28 cellular contexts compared by ENCODE assay signal in the genomic region with DNA sequence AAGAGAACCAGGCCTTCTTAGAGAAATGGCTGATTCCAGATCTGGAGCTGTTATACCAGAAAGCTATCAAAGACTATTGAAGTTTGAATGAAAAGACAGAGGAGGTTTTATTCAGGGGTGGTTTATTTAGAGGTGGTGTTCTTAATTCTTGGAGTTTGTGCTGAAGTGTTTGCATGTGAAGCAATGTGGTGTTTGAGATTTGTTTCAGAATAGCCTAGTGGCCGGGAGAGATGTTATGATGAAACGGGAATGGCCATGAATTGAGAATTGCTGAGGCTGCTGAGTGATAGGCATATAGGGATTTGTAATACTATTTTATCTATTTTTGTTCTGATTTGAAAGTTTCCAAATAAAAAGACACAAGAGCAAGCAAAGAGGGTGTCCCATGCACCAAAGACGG. TPM values are rescaled to one million over a fixed set of nuclear protein-coding genes. Genes with fewer than 3 reads are reported as not detected.
"Had no signal": no experiment of that assay in that cellular context is flagged by ENCODE, and none has a peak within 500 bp of the region (broad histone marks: within the 10 kb centered on the region; RNA-seq: fewer than 3 reads in every experiment).

No MANE protein-coding gene starts in this region.

- H3K36me3 Mint-ChIP-seq: stimulated activated effector memory CD8-positive, alpha-beta T cell treated with anti-CD3 and anti-CD28 coated beads, Interleukin-12 subunit alpha, Interleukin-12 subunit beta, amount 100 ng/mL, for 72 hours; stimulated activated memory B cell treated with anti-CD40 and anti-IgM and Interleukin-4, amounts not matched to agents 10 μg/mL and 1 μg/mL and 100 μg/mL, for 72 hours; stimulated activated naive B cell treated with anti-CD40 and anti-IgM and Interleukin-4, amounts not matched to agents 10 μg/mL and 1 μg/mL and 100 μg/mL, for 72 hours; type B pancreatic cell had no signal

- DNase-seq: stimulated activated CD4-positive, alpha-beta T cell treated with anti-CD3 and anti-CD28 coated beads, Interleukin-2, amount 100 ng/mL, for 48 hours; stimulated activated CD4-positive, alpha-beta T cell treated with anti-CD3 and anti-CD28 coated beads, Interleukin-4, amount 100 ng/mL, for 1 hour; stimulated activated CD4-positive, alpha-beta T cell treated with anti-CD3 and anti-CD28 coated beads, Interleukin-4, amount 100 ng/mL, for 24 hours; stimulated activated CD4-positive, alpha-beta T cell treated with anti-CD3 and anti-CD28 coated beads, Interleukin-4, amount 100 ng/mL, for 4 hours; stimulated activated CD8-positive, alpha-beta memory T cell treated with anti-CD3 and anti-CD28 coated beads, Interleukin-4, amount 100 ng/mL, for 48 hours; stimulated activated naive B cell treated with anti-CD40 and anti-IgM and Interleukin-4, amounts not matched to agents 10 μg/mL and 1 μg/mL and 100 μg/mL, for 72 hours; stimulated activated naive CD4-positive, alpha-beta T cell; stimulated activated naive CD4-positive, alpha-beta T cell treated with Interleukin-2 at 50 U/mL for 16 hours; stimulated activated naive CD8-positive, alpha-beta T cell treated with anti-CD3 and anti-CD28 coated beads, Interleukin-15, amount 100 ng/mL, for 72 hours; stimulated activated naive CD8-positive, alpha-beta T cell treated with anti-CD3 and anti-CD28 coated beads, Interleukin-15, Interleukin-2, amounts not matched to agents 100 U/mL and 50 U/mL, for 24 hours; stomach; substantia nigra; testis; thyroid gland; tibial artery; transverse colon; trophoblast cell; upper lobe of left lung; uterus had no signal

- H3K36me3 ChIP-seq: stomach, suprapubic skin, thoracic aorta, thyroid gland, tibial artery, tibial nerve, transverse colon, upper lobe of left lung, uterus, vagina had no signal

- H3K27me3 ChIP-seq: suprapubic skin, testis, thyroid gland, upper lobe of left lung, uterus had no signal

- H3K27ac Mint-ChIP-seq: stimulated activated effector memory CD8-positive, alpha-beta T cell treated with anti-CD3 and anti-CD28 coated beads, Interleukin-12 subunit alpha, Interleukin-12 subunit beta, amount 100 ng/mL, for 72 hours; stimulated activated memory B cell treated with anti-CD40 and anti-IgM and Interleukin-4, amounts not matched to agents 10 μg/mL and 1 μg/mL and 100 μg/mL, for 72 hours; stimulated activated naive B cell treated with anti-CD40 and anti-IgM and Interleukin-4, amounts not matched to agents 10 μg/mL and 1 μg/mL and 100 μg/mL, for 72 hours; stimulated activated naive CD8-positive, alpha-beta T cell treated with anti-CD3 and anti-CD28 coated beads, Interleukin-15, amount 100 ng/mL, for 72 hours; stimulated activated naive CD8-positive, alpha-beta T cell treated with anti-CD3 and anti-CD28 coated beads, Interleukin-15, Interleukin-2, amounts not matched to agents 100 ng/mL and 50 ng/mL, for 24 hours; type B pancreatic cell had no signal

- H3K9me3 Mint-ChIP-seq: stimulated activated effector memory CD8-positive, alpha-beta T cell treated with anti-CD3 and anti-CD28 coated beads, Interleukin-12 subunit alpha, Interleukin-12 subunit beta, amount 100 ng/mL, for 72 hours; stimulated activated memory B cell treated with anti-CD40 and anti-IgM and Interleukin-4, amounts not matched to agents 10 μg/mL and 1 μg/mL and 100 μg/mL, for 72 hours; stimulated activated naive B cell treated with anti-CD40 and anti-IgM and Interleukin-4, amounts not matched to agents 10 μg/mL and 1 μg/mL and 100 μg/mL, for 72 hours; stimulated activated naive CD8-positive, alpha-beta T cell treated with anti-CD3 and anti-CD28 coated beads, Interleukin-15, amount 100 ng/mL, for 72 hours; stimulated activated naive CD8-positive, alpha-beta T cell treated with anti-CD3 and anti-CD28 coated beads, Interleukin-15, Interleukin-2, amounts not matched to agents 100 ng/mL and 50 ng/mL, for 24 hours; type B pancreatic cell had no signal

- H3K4me1 Mint-ChIP-seq: stimulated activated effector memory CD8-positive, alpha-beta T cell treated with anti-CD3 and anti-CD28 coated beads, Interleukin-12 subunit alpha, Interleukin-12 subunit beta, amount 100 ng/mL, for 72 hours; stimulated activated memory B cell treated with anti-CD40 and anti-IgM and Interleukin-4, amounts not matched to agents 10 μg/mL and 1 μg/mL and 100 μg/mL, for 72 hours; stimulated activated naive B cell treated with anti-CD40 and anti-IgM and Interleukin-4, amounts not matched to agents 10 μg/mL and 1 μg/mL and 100 μg/mL, for 72 hours; stimulated activated naive CD8-positive, alpha-beta T cell treated with anti-CD3 and anti-CD28 coated beads, Interleukin-15, amount 100 ng/mL, for 72 hours had no signal

- H3K4me3 Mint-ChIP-seq: stimulated activated effector memory CD8-positive, alpha-beta T cell treated with anti-CD3 and anti-CD28 coated beads, Interleukin-12 subunit alpha, Interleukin-12 subunit beta, amount 100 ng/mL, for 72 hours; stimulated activated memory B cell treated with anti-CD40 and anti-IgM and Interleukin-4, amounts not matched to agents 10 μg/mL and 1 μg/mL and 100 μg/mL, for 72 hours; stimulated activated naive B cell treated with anti-CD40 and anti-IgM and Interleukin-4, amounts not matched to agents 10 μg/mL and 1 μg/mL and 100 μg/mL, for 72 hours; stimulated activated naive CD8-positive, alpha-beta T cell treated with anti-CD3 and anti-CD28 coated beads, Interleukin-15, amount 100 ng/mL, for 72 hours; stimulated activated naive CD8-positive, alpha-beta T cell treated with anti-CD3 and anti-CD28 coated beads, Interleukin-15, Interleukin-2, amounts not matched to agents 100 ng/mL and 50 ng/mL, for 24 hours; type B pancreatic cell had no signal

- H3K4me1 ChIP-seq: stomach, suprapubic skin, testis, thyroid gland, tibial artery, tibial nerve, transverse colon, upper lobe of left lung, uterus, vagina had no signal

- ATAC-seq: stimulated activated effector memory CD8-positive, alpha-beta T cell treated with anti-CD3 and anti-CD28 coated beads, Interleukin-12 subunit alpha, Interleukin-12 subunit beta, amount 100 ng/mL, for 72 hours; stimulated activated memory B cell treated with anti-CD40 and anti-IgM and Interleukin-4, amounts not matched to agents 10 μg/mL and 1 μg/mL and 100 μg/mL, for 72 hours; stimulated activated naive B cell treated with anti-CD40 and anti-IgM and Interleukin-4, amounts not matched to agents 10 μg/mL and 1 μg/mL and 100 μg/mL, for 72 hours; stimulated activated naive CD8-positive, alpha-beta T cell treated with anti-CD3 and anti-CD28 coated beads, Interleukin-15, amount 100 ng/mL, for 72 hours; stimulated activated naive CD8-positive, alpha-beta T cell treated with anti-CD3 and anti-CD28 coated beads, Interleukin-15, Interleukin-2, amounts not matched to agents 100 U/mL and 50 U/mL, for 24 hours had no signal

- H3K27ac ChIP-seq: stomach, suprapubic skin, thoracic aorta, thyroid gland, tibial artery, tibial nerve, transverse colon, upper lobe of left lung, uterus, vagina had no signal

- H3K4me3 ChIP-seq: stomach, suprapubic skin, testis, thoracic aorta, thyroid gland, tibial artery, tibial nerve, transverse colon, upper lobe of left lung, uterus, vagina had no signal

- H3K9me3 ChIP-seq: stomach, suprapubic skin, testis, thoracic aorta, thyroid gland, tibial artery, tibial nerve, transverse colon, upper lobe of left lung, uterus, vagina had no signal

RNA-seq across cellular contexts. Expression of a gene that starts 54.8 kb away (rescaled TPM):
- total RNA-seq: subcutaneous adipose tissue, thoracic aorta, tibial nerve had no signal
